18 cellular contexts compared by ENCODE assay signal in genomic region chr3:122661633-122662032, GRCh38. TPM values are rescaled to one million over a fixed set of nuclear protein-coding genes. Genes with fewer than 3 reads are reported as not detected.
DNase-seq lines count a peak whose midpoint lies in the region; ATAC-seq and TF ChIP-seq lines count a peak whose summit lies in the region.
"Had no signal": no experiment of that assay in that cellular context is flagged by ENCODE, and none has a peak within 500 bp of the region (broad histone marks: within the 10 kb centered on the region; RNA-seq: fewer than 3 reads in every experiment).

No MANE protein-coding gene starts in this region.

- no peak overlapping the region for H3K4me3 Mint-ChIP-seq in activated naive CD4-positive, alpha-beta T cell treated with anti-CD3 and anti-CD28 coated beads, Interleukin-2, amount 10 ng/mL, durations not matched to agents 7 days and 5 days

- no peak overlapping the region for H2BK5ac ChIP-seq in neuronal stem cell (ENCODE audit: low read length)

- no peak overlapping the region for H4K8ac ChIP-seq in neuronal stem cell (ENCODE audit: low read depth, low read length)

- peaks cover 9% of the 10 kb centered on the region for H3K9me3 Mint-ChIP-seq in activated naive CD4-positive, alpha-beta T cell treated with anti-CD3 and anti-CD28 coated beads, Interleukin-2, amount 10 ng/mL, durations not matched to agents 7 days and 5 days
- H3K9me3 Mint-ChIP-seq: immature natural killer cell had no signal

- H3K4me3 ChIP-seq in HL-60 (replicated peaks; ENCODE audit: insufficient read depth, low read length) (no peak overlapping the region), neuronal stem cell (ENCODE audit: low read length in 2 of 2) (no peak overlapping the region)
- H3K4me3 ChIP-seq: right lobe of liver, SJSA1, vagina had no signal

- no peaks in the 10 kb centered on the region for H3K36me3 ChIP-seq in neuronal stem cell (replicated peaks in 1 of 2; ENCODE audit: control insufficient read depth in 2 of 2, insufficient read depth in 2 of 2, low read length in 2 of 2)
- H3K36me3 ChIP-seq: right lobe of liver, SJSA1, vagina had no signal

- H3K27me3 ChIP-seq in HL-60 (ENCODE audit: insufficient read depth, poor library complexity, severe bottlenecking): no peaks in the 10 kb centered on the region
- H3K27me3 ChIP-seq in neuronal stem cell (ENCODE audit: control insufficient read depth in 3 of 3, insufficient read depth in 3 of 3, low read depth in 1 of 3, low read length in 3 of 3): peaks cover 0 to 7% (median 0%) of the 10 kb centered on the region in 3 experiments
- H3K27me3 ChIP-seq: right lobe of liver, SJSA1, vagina had no signal

- H3K27ac Mint-ChIP-seq in activated naive CD4-positive, alpha-beta T cell treated with anti-CD3 and anti-CD28 coated beads, Interleukin-2, amount 10 ng/mL, durations not matched to agents 7 days and 5 days: no peak overlapping the region

- peaks cover 29% of the 10 kb centered on the region for H3K27me3 Mint-ChIP-seq in activated naive CD4-positive, alpha-beta T cell treated with anti-CD3 and anti-CD28 coated beads, Interleukin-2, amount 10 ng/mL, durations not matched to agents 7 days and 5 days

- no peaks in the 10 kb centered on the region for H3K36me3 Mint-ChIP-seq in activated naive CD4-positive, alpha-beta T cell treated with anti-CD3 and anti-CD28 coated beads, Interleukin-2, amount 10 ng/mL, durations not matched to agents 7 days and 5 days
- H3K36me3 Mint-ChIP-seq: immature natural killer cell had no signal

- H2BK120ac ChIP-seq in neuronal stem cell (ENCODE audit: low read depth, low read length): no peak overlapping the region

- no peak overlapping the region for H3K23ac ChIP-seq in neuronal stem cell (ENCODE audit: low read depth, low read length, poor library complexity)

- no peak overlapping the region for H3K9ac ChIP-seq in neuronal stem cell (ENCODE audit: low read depth, low read length, poor library complexity)

- no CpG with 5 or more reads among the region's 13 CpGs for WGBS in neuronal stem cell (ENCODE audit: extremely low coverage in 2 of 2, insufficient read length in 2 of 2, insufficient replicate concordance in 1 of 2), 2 donors

- no peak overlapping the region for H3K18ac ChIP-seq in neuronal stem cell (ENCODE audit: low read length)

- peak overlapping the region; percentile 24 for H2AFZ ChIP-seq in neuronal stem cell (ENCODE audit: low read length)

- H3K9me3 ChIP-seq in neuronal stem cell (replicated peaks in 1 of 2; ENCODE audit: control insufficient read depth in 2 of 2, insufficient read depth in 1 of 2, low read depth in 1 of 2, low read length in 2 of 2): peaks cover 5% of the 10 kb centered on the region in 2 donors
- H3K9me3 ChIP-seq: Caco-2, SJSA1, vagina had no signal

- H2BK15ac ChIP-seq in neuronal stem cell (ENCODE audit: low read length): no peak overlapping the region

- H3K27ac ChIP-seq in HL-60 (replicated peaks) (no peak overlapping the region), neuronal stem cell (replicated peaks; ENCODE audit: low read length) (no peak overlapping the region)
- H3K27ac ChIP-seq: right lobe of liver, SJSA1, vagina had no signal

- CTCF ChIA-PET in activated naive CD4-positive, alpha-beta T cell treated with anti-CD3 and anti-CD28 coated beads, Interleukin-2, amount 10 ng/mL, durations not matched to agents 7 days and 5 days (lab: Charles Lee): interaction anchor here (1.3 kb wide), 1 partner anchor 18 kb away, joined by 4 read pairs; no protein-coding TSS in a partner anchor

- peaks cover 0 to 1% of the 10 kb centered on the region in 2 donors for H3K4me1 ChIP-seq in neuronal stem cell (ENCODE audit: control insufficient read depth in 2 of 2, insufficient read depth in 1 of 2, low read depth in 1 of 2, low read length in 2 of 2)
- H3K4me1 ChIP-seq: Caco-2, right lobe of liver, SJSA1, vagina had no signal

- H2AK5ac ChIP-seq in neuronal stem cell (ENCODE audit: low read depth, low read length): no peak overlapping the region

- H3K14ac ChIP-seq in neuronal stem cell (ENCODE audit: low read length): no peak overlapping the region

- no peak overlapping the region for H2BK12ac ChIP-seq in neuronal stem cell (ENCODE audit: low read length)

- H3K4ac ChIP-seq in neuronal stem cell (ENCODE audit: low read length): no peak overlapping the region

- no peaks in the 10 kb centered on the region for H3K79me1 ChIP-seq in neuronal stem cell (ENCODE audit: low read depth, low read length)

- H4K91ac ChIP-seq in neuronal stem cell (ENCODE audit: low read depth, low read length, poor library complexity): no peak overlapping the region

- H3K4me2 ChIP-seq in neuronal stem cell (ENCODE audit: insufficient read depth, low read length, poor library complexity, severe bottlenecking): no peak overlapping the region

- no peak for ATAC-seq in HG03095 (IDR thresholded peaks at IDR 0.05; ENCODE audit: unreplicated experiment)
- no peak for ATAC-seq in HG02884 (IDR thresholded peaks at IDR 0.05; ENCODE audit: unreplicated experiment)
- ATAC-seq: right lobe of liver had no signal

- no peak for TF ChIP-seq CTCF in HL-60 (IDR thresholded peaks at IDR 0.05; ENCODE audit: insufficient read depth, low read length)
- TF ChIP-seq CTCF in GM20000 (IDR thresholded peaks at IDR 0.05; ENCODE audit: extremely low read depth, missing control alignments): no peak

- peak; percentile 35 for DNase-seq in activated naive CD4-positive, alpha-beta T cell treated with Interleukin-2 at 50 U/mL for 16 hours
- no peak for DNase-seq in activated naive CD4-positive, alpha-beta T cell treated with anti-CD3 and anti-CD28 coated beads, Interleukin-2, amount 10 ng/mL, durations not matched to agents 7 days and 5 days
- DNase-seq in HL-60 (ENCODE audit: low read depth in 1 of 2, low spot score in 1 of 2) (peak; percentile 69), RPMI7951 (ENCODE audit: low read depth) (peak; percentile 66), neuronal stem cell (ENCODE audit: low spot score) (no peak), GM20000 (ENCODE audit: low spot score) (no peak)
- DNase-seq: Caco-2; immature natural killer cell; Kasumi-1; mesenchymal stem cell; NCI-H2029; NCI-H774; right lobe of liver; stimulated activated CD4-positive, alpha-beta T cell treated with anti-CD3 and anti-CD28 coated beads, Interleukin-2, amount 100 ng/mL, for 48 hours had no signal

- H3K4me1 Mint-ChIP-seq in activated naive CD4-positive, alpha-beta T cell treated with anti-CD3 and anti-CD28 coated beads, Interleukin-2, amount 10 ng/mL, durations not matched to agents 7 days and 5 days: peaks cover 2% of the 10 kb centered on the region
- H3K4me1 Mint-ChIP-seq: immature natural killer cell had no signal

RNA-seq across cellular contexts. Expression of gene PARP14, which starts 19.0 kb away (rescaled TPM):
- 73.7 and 113 TPM in 2 replicates for total RNA-seq in RPMI7951 (2014; rRNA removed; shearing (Covaris generic))
- polyA plus RNA-seq in neuronal stem cell (2013, experiment 1 of 2): 0.71 TPM
- 0.89 TPM for polyA plus RNA-seq in neuronal stem cell (2013, experiment 2 of 2)

Comparison
In these comparisons a context has a peak if more than half of its experiments do, and no peak if none do; other contexts are left out.
1. DNase-seq: peak in activated naive CD4-positive, alpha-beta T cell treated with Interleukin-2 at 50 U/mL for 16 hours (single experiment), HL-60 (2 of 2) and RPMI7951 (single experiment); none in activated naive CD4-positive, alpha-beta T cell treated with anti-CD3 and anti-CD28 coated beads, Interleukin-2, amount 10 ng/mL, durations not matched to agents 7 days and 5 days (single experiment), neuronal stem cell (single experiment) and GM20000 (single experiment).